Comparison of ENCODE assay signal across 7 cellular contexts in the genomic region with DNA sequence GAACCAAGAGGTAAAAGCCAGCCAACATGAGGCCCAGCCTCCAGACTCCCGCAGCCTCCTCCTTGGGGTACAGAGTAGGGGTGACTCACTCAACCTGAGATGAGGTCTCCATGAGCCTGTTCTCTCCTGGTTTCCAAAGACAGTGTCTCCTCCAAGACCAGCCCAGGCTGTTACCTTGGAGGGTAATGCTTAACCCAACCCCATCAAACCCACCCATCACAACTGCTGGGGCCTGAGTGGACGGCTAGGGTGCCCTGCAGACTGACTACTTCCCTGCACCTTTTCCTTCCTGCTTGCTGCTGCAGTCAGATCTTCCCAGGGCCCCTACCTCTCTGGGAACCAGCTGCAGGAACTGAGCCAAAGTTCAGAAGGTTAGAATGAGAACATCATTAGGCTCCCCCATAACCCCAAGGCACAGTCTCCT. TPM values are rescaled to one million over a fixed set of nuclear protein-coding genes. Genes with fewer than 3 reads are reported as not detected.
DNase-seq lines count a peak whose midpoint lies in the region; TF ChIP-seq lines count a peak whose summit lies in the region.
"Had no signal": no experiment of that assay in that cellular context is flagged by ENCODE, and none has a peak within 500 bp of the region (broad histone marks: within the 10 kb centered on the region; RNA-seq: fewer than 3 reads in every experiment).

No MANE protein-coding gene starts in this region.

- TF ChIP-seq CTCF in left ventricle myocardium inferior (IDR thresholded peaks at IDR 0.05; ENCODE audit: borderline replicate concordance) (no peak), right atrium auricular region (IDR thresholded peaks at IDR 0.05) (no peak), uterus (IDR thresholded peaks at IDR 0.05) (no peak)

- intact Hi-C loops in left ventricle myocardium inferior (cut with micrococcal nuclease) = no loop called here
- intact Hi-C loops in uterus (cut with DNase I; ENCODE audit: low total_unique reads) = loop anchor here (5.0 kb wide), 1 partner anchor 39 kb away; no protein-coding TSS in a partner anchor

- DNase-seq in left ventricle myocardium inferior (no peak), right atrium auricular region (ENCODE audit: low spot score) (no peak), uterus (no peak), HUDEP-2 (lab: John Stamatoyannopoulos, UW; ENCODE audit: unreplicated experiment in 76 of 76) (no peak), SW 1271 (lab: John Stamatoyannopoulos, UW) (no peak)
- no peak for DNase-seq in effector memory CD4-positive, alpha-beta T cell
- DNase-seq: NCI-H2227 treated with DMSO at 0.1 percent for 48 hours had no signal

- H3K36me3 ChIP-seq in left ventricle myocardium inferior (peaks cover 24% of the 10 kb centered on the region), right atrium auricular region (peaks cover 21% of the 10 kb centered on the region), uterus (no peaks in the 10 kb centered on the region)
- H3K36me3 ChIP-seq in effector memory CD4-positive, alpha-beta T cell (ENCODE audit: control insufficient read depth, insufficient read depth, low read length) = peaks cover 3% of the 10 kb centered on the region

- no peak for TF ChIP-seq POLR2A in uterus (IDR thresholded peaks at IDR 0.05)

- H3K27me3 ChIP-seq in left ventricle myocardium inferior (ENCODE audit: low read depth) = no peaks in the 10 kb centered on the region
- H3K27me3 ChIP-seq in right atrium auricular region = no peaks in the 10 kb centered on the region
- H3K27me3 ChIP-seq in effector memory CD4-positive, alpha-beta T cell (replicated peaks; ENCODE audit: control insufficient read depth, insufficient read depth, low read length, poor library complexity, severe bottlenecking) = no peaks in the 10 kb centered on the region
- H3K27me3 ChIP-seq in uterus = no peaks in the 10 kb centered on the region

- H3K4me1 ChIP-seq in left ventricle myocardium inferior (peaks cover 53% of the 10 kb centered on the region), right atrium auricular region (peaks cover 0 to 40% of the 10 kb centered on the region in 2 donors), uterus (peaks cover 3 to 16% of the 10 kb centered on the region in 2 donors)
- H3K4me1 ChIP-seq in effector memory CD4-positive, alpha-beta T cell (ENCODE audit: control insufficient read depth, insufficient read depth, low read length, poor library complexity, severe bottlenecking) = peaks cover 16% of the 10 kb centered on the region

- H3K9me3 ChIP-seq in left ventricle myocardium inferior (replicated peaks) = no peaks in the 10 kb centered on the region
- no peaks in the 10 kb centered on the region for H3K9me3 ChIP-seq in right atrium auricular region
- H3K9me3 ChIP-seq in effector memory CD4-positive, alpha-beta T cell (ENCODE audit: control insufficient read depth, low read length) = no peaks in the 10 kb centered on the region
- H3K9me3 ChIP-seq in uterus = no peaks in the 10 kb centered on the region

- H3K27ac ChIP-seq in left ventricle myocardium inferior (replicated peaks) = peak overlapping the region; percentile 48
- no peak overlapping the region for H3K27ac ChIP-seq in right atrium auricular region
- H3K27ac ChIP-seq in effector memory CD4-positive, alpha-beta T cell (ENCODE audit: insufficient read depth, low read length, poor library complexity, severe bottlenecking) = peak overlapping the region; percentile 1
- peak overlapping the region; percentile 6 to 43 for H3K27ac ChIP-seq in uterus

- H3K4me3 ChIP-seq in left ventricle myocardium inferior (no peak overlapping the region), right atrium auricular region (no peak overlapping the region), uterus (no peak overlapping the region)
- no peak overlapping the region for H3K4me3 ChIP-seq in effector memory CD4-positive, alpha-beta T cell (ENCODE audit: insufficient read depth, low read depth, low read length, poor library complexity, severe bottlenecking)

RNA-seq across cellular contexts. Expression of gene NOL12, which starts 5.1 kb away (rescaled TPM):
- total RNA-seq in left ventricle myocardium inferior (12.8 TPM), right atrium auricular region (10 to 100 TPM; 17.8 to 24.7 TPM), uterus (10 to 100 TPM; 11.8 to 74.3 (median 20.9) TPM)

RNA-seq across cellular contexts. Expression of gene LGALS1, which starts 5.6 kb away (rescaled TPM):
- total RNA-seq in left ventricle myocardium inferior (843 TPM), right atrium auricular region (1,000 to 10,000 TPM in 1 of 2 donors, 100 to 1,000 TPM in 1; 584 to 1,958 TPM), uterus (1,000 to 10,000 TPM; 1,421 to 3,100 (median 2,146) TPM)

RNA-seq across cellular contexts. Expression of gene TRIOBP, which starts 15.8 kb away (rescaled TPM):
- 86.5 TPM for total RNA-seq in left ventricle myocardium inferior
- 100 to 1,000 TPM; 108 to 118 TPM for total RNA-seq in right atrium auricular region
- total RNA-seq in uterus = 100 to 1,000 TPM in 3 of 4 donors, 10 to 100 TPM in 1; 56.2 to 177 (median 127) TPM

RNA-seq across cellular contexts. Expression of gene PDXP, which starts 22.5 kb away (rescaled TPM):
- total RNA-seq in left ventricle myocardium inferior (23.9 TPM), right atrium auricular region (10 to 100 TPM; 15.7 to 32.0 TPM), uterus (10 to 100 TPM in 1 of 4 donors, 1 to 10 TPM in 2, under 1 TPM in 1; 0.88 to 10.7 (median 3.7) TPM)

RNA-seq across cellular contexts. Expression of gene SH3BP1, which starts 41.5 kb away (rescaled TPM):
- total RNA-seq in left ventricle myocardium inferior = 2.5 TPM
- 1 to 10 TPM; 1.5 to 4.0 TPM for total RNA-seq in right atrium auricular region
- 10 to 100 TPM in 3 of 4 donors, 1 to 10 TPM in 1; 7.4 to 26.2 (median 14.2) TPM for total RNA-seq in uterus

Comparison
In these comparisons a context has a peak if more than half of its experiments do, and no peak if none do; other contexts are left out.
1. H3K27ac ChIP-seq: peak in left ventricle myocardium inferior (single experiment), effector memory CD4-positive, alpha-beta T cell (single experiment) and uterus (2 of 2); none in right atrium auricular region (0 of 2).